ENCODE assay signal across 8 cellular contexts in genomic region chr2:667332-668000, GRCh38. TPM values are rescaled to one million over a fixed set of nuclear protein-coding genes. Genes with fewer than 3 reads are reported as not detected.
DNase-seq lines count a peak whose midpoint lies in the region; ATAC-seq, FAIRE-seq and TF ChIP-seq lines count a peak whose summit lies in the region.
"Had no signal": no experiment of that assay in that cellular context is flagged by ENCODE, and none has a peak within 500 bp of the region (broad histone marks: within the 10 kb centered on the region; RNA-seq: fewer than 3 reads in every experiment).

No MANE protein-coding gene starts in this region.

- DNase-seq in GM04504 (ENCODE audit: low read depth) (peak; percentile 47), HTR-8/SVneo (ENCODE audit: insufficient read length, low spot score) (peak; percentile 67), inferior parietal cortex (ENCODE audit: extremely low spot score) (peak; percentile 20), tibial artery (no peak), GM19240 (ENCODE audit: insufficient read length, low spot score) (no peak), NCI-H526 treated with DMSO at 0.1 percent for 48 hours (lab: John Stamatoyannopoulos, UW) (no peak)
- DNase-seq in activated T-cell treated with anti-CD3 and anti-CD28 coated beads, Interleukin-2, amount 50 U/mL, for 72 hours, result peak; percentile 24 to 35

- H3K27me3 Mint-ChIP-seq in activated T-cell treated with anti-CD3 and anti-CD28 coated beads, Interleukin-2, amount 50 U/mL, for 72 hours (ENCODE audit: low read depth), result no peaks in the 10 kb centered on the region

- no peak overlapping the region for H3K27ac ChIP-seq in tibial artery

- intact Hi-C loops in tibial artery (cut with DNase I; ENCODE audit: low total_unique reads), result no loop called here

- peak overlapping the region; percentile 22 for H3K27ac Mint-ChIP-seq in activated T-cell treated with anti-CD3 and anti-CD28 coated beads, Interleukin-2, amount 50 U/mL, for 72 hours

- H3K4me1 Mint-ChIP-seq in activated T-cell treated with anti-CD3 and anti-CD28 coated beads, Interleukin-2, amount 50 U/mL, for 72 hours (ENCODE audit: low read depth), result peaks cover 28% of the 10 kb centered on the region

- no peak overlapping the region for H3K4me3 Mint-ChIP-seq in activated T-cell treated with anti-CD3 and anti-CD28 coated beads, Interleukin-2, amount 50 U/mL, for 72 hours

- peaks cover 16 to 35% of the 10 kb centered on the region in 2 donors for H3K36me3 Mint-ChIP-seq in activated T-cell treated with anti-CD3 and anti-CD28 coated beads, Interleukin-2, amount 50 U/mL, for 72 hours (ENCODE audit: insufficient read depth in 2 of 2)

- H3K36me3 ChIP-seq in tibial artery, result peaks cover 30 to 90% (median 70%) of the 10 kb centered on the region in 3 donors

- peaks cover 9% of the 10 kb centered on the region in 2 donors for H3K9me3 Mint-ChIP-seq in activated T-cell treated with anti-CD3 and anti-CD28 coated beads, Interleukin-2, amount 50 U/mL, for 72 hours

- no peaks in the 10 kb centered on the region for H3K4me1 ChIP-seq in tibial artery

- H3K4me3 ChIP-seq in tibial artery, result no peak overlapping the region

- TF ChIP-seq CTCF in tibial artery (IDR thresholded peaks at IDR 0.05), result peak; percentile 35 to 37

- peak; percentile 87 to 91 for ATAC-seq in activated T-cell treated with anti-CD3 and anti-CD28 coated beads, Interleukin-2, amount 50 U/mL, for 72 hours (replicated peaks in 1 of 2)

- H3K27me3 ChIP-seq in tibial artery, result no peaks in the 10 kb centered on the region

- peaks cover 0 to 18% (median 15%) of the 10 kb centered on the region in 3 donors for H3K9me3 ChIP-seq in tibial artery

- FAIRE-seq in HTR-8/SVneo (lab: Jason Lieb, UNC), result peak; percentile 26
- FAIRE-seq: TTC549 had no signal

RNA-seq across cellular contexts. Expression of gene TMEM18, which starts 9.7 kb away (rescaled TPM):
- total RNA-seq in activated T-cell treated with anti-CD3 and anti-CD28 coated beads, Interleukin-2, amount 50 U/mL, for 72 hours, result 10 to 100 TPM; 32.5 to 33.4 TPM

Comparison
In these comparisons a context has a peak if more than half of its experiments do, and no peak if none do; other contexts are left out.
1. DNase-seq: peak in GM04504 (single experiment), HTR-8/SVneo (single experiment), activated T-cell treated with anti-CD3 and anti-CD28 coated beads, Interleukin-2, amount 50 U/mL, for 72 hours (2 of 2) and inferior parietal cortex (single experiment); none in tibial artery (0 of 2), GM19240 (single experiment) and NCI-H526 treated with DMSO at 0.1 percent for 48 hours (single experiment).